In the genomic region with DNA sequence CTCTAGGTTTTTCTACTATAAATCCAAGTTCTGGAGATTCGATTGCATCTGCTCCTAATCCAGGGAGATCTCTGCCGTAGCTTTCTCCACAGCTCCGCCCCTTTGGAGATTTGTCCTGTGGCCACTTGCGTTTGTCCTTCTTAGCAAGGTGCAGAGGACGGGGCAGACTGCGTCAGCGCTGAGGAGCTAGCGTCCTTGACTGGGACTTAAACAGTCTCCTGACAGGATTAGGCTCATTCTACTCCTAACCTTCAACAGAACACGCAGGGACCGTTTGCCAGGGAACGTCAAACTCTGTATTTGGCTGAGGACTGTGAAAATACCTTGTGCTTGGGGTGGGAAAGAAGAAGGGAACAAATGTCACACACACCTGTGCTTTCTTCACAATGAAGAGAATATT, we compare ENCODE assay signal across 15 cellular contexts. TPM values are rescaled to one million over a fixed set of nuclear protein-coding genes. Genes with fewer than 3 reads are reported as not detected.
A peak's percentile ranks its signal among the peaks of the same experiment; 100 is the strongest.
DNase-seq lines count a peak whose midpoint lies in the region; ATAC-seq and TF ChIP-seq lines count a peak whose summit lies in the region.
"Had no signal": no experiment of that assay in that cellular context is flagged by ENCODE, and none has a peak within 500 bp of the region (broad histone marks: within the 10 kb centered on the region; RNA-seq: fewer than 3 reads in every experiment).

No MANE protein-coding gene starts in this region.

- peak overlapping the region; percentile 17 for H4K8ac ChIP-seq in mesenchymal stem cell (ENCODE audit: low read length)

- H3K36me3 Mint-ChIP-seq in endodermal cell (ENCODE audit: low read depth): no peaks in the 10 kb centered on the region
- H3K36me3 Mint-ChIP-seq: CD8-positive, alpha-beta memory T cell had no signal

- peak overlapping the region in 1 of 2 experiments; percentile 24 for H3K4ac ChIP-seq in mesenchymal stem cell (ENCODE audit: low read depth in 1 of 2, low read length in 2 of 2)

- H3K27me3 ChIP-seq in MM.1S (replicated peaks; ENCODE audit: insufficient read depth, low read length) (peaks cover 44% of the 10 kb centered on the region), endodermal cell (ENCODE audit: control insufficient read depth, insufficient read depth, low read length, poor library complexity, severe bottlenecking) (peaks cover 4% of the 10 kb centered on the region), mesenchymal stem cell (ENCODE audit: control insufficient read depth in 1 of 2, insufficient read depth in 1 of 2, low read length in 2 of 2) (no peaks in the 10 kb centered on the region), smooth muscle cell (ENCODE audit: low read depth) (no peaks in the 10 kb centered on the region)
- H3K27me3 ChIP-seq: SJCRH30 had no signal

- H3K23ac ChIP-seq in mesenchymal stem cell (ENCODE audit: low read length in 2 of 2): no peak overlapping the region

- peaks cover 2% of the 10 kb centered on the region for H3K9me3 Mint-ChIP-seq in endodermal cell

- H2AK5ac ChIP-seq in mesenchymal stem cell (ENCODE audit: low read length, severe bottlenecking): peak overlapping the region; percentile 7

- H3K14ac ChIP-seq in mesenchymal stem cell (ENCODE audit: low read length in 2 of 2): no peak overlapping the region

- no peaks in the 10 kb centered on the region for H3K79me2 ChIP-seq in MM.1S (ENCODE audit: low read length)
- no peaks in the 10 kb centered on the region for H3K79me2 ChIP-seq in smooth muscle cell (ENCODE audit: low read depth)

- no peak for DNase-seq in MM.1S
- peak; percentile 68 for DNase-seq in endodermal cell
- no peak for DNase-seq in mesenchymal stem cell
- DNase-seq in smooth muscle cell (lab: John Stamatoyannopoulos, UW; ENCODE audit: unreplicated experiment): no peak
- DNase-seq in NCI-H146 treated with DMSO at 0.1 percent for 48 hours (lab: John Stamatoyannopoulos, UW; ENCODE audit: unreplicated experiment): no peak
- no peak for DNase-seq in caudate nucleus (lab: John Stamatoyannopoulos, UW)
- DNase-seq in stimulated activated CD4-positive, alpha-beta T cell treated with anti-CD3 and anti-CD28 coated beads, Interleukin-4, amount 100 ng/mL, for 1 hour: no peak
- DNase-seq: activated CD4-positive, alpha-beta T cell treated with anti-CD3 and anti-CD28 coated beads for 36 hours; activated naive CD4-positive, alpha-beta T cell; CD8-positive, alpha-beta memory T cell; immature natural killer cell; NCI-H2081; SJCRH30; stimulated activated naive CD4-positive, alpha-beta T cell had no signal

- no peak for ATAC-seq in GM19463 (IDR thresholded peaks at IDR 0.05; ENCODE audit: unreplicated experiment)
- ATAC-seq: activated CD4-positive, alpha-beta T cell treated with anti-CD3 and anti-CD28 coated beads for 36 hours had no signal

- peak overlapping the region in 1 of 2 experiments; percentile 32 for H2BK12ac ChIP-seq in mesenchymal stem cell (ENCODE audit: low read length in 2 of 2)

- peak overlapping the region; percentile 61 for H4K91ac ChIP-seq in mesenchymal stem cell (ENCODE audit: low read length)

- H3K27me3 Mint-ChIP-seq in endodermal cell (ENCODE audit: insufficient read depth): peaks cover 4% of the 10 kb centered on the region

- no peak overlapping the region for H2BK120ac ChIP-seq in mesenchymal stem cell (ENCODE audit: low read depth, low read length)

- H3K4me3 Mint-ChIP-seq in endodermal cell: no peak overlapping the region
- H3K4me3 Mint-ChIP-seq: activated CD4-positive, alpha-beta T cell treated with anti-CD3 and anti-CD28 coated beads for 36 hours; CD8-positive, alpha-beta memory T cell; immature natural killer cell had no signal

- H3K9ac ChIP-seq in MM.1S (ENCODE audit: low read length) (no peak overlapping the region), endodermal cell (ENCODE audit: extremely low read depth, low read length, poor library complexity, severe bottlenecking) (no peak overlapping the region), mesenchymal stem cell (ENCODE audit: low read length) (peak overlapping the region; percentile 85), smooth muscle cell (ENCODE audit: low read depth) (no peak overlapping the region)

- WGBS in endodermal cell (ENCODE audit: insufficient coverage in 1 of 2, insufficient read length in 1 of 2), 2 experiments: 49 to 59% methylated on average over 6 to 11 of the region's 11 CpGs
- 76% methylated on average over 8 of the region's 11 CpGs for WGBS in mesenchymal stem cell
- 45% methylated on average over 11 of the region's 11 CpGs for WGBS in smooth muscle cell (ENCODE audit: low lambda C conversion rate)

- H3K9me3 ChIP-seq in MM.1S (replicated peaks; ENCODE audit: insufficient read depth, low read length): no peaks in the 10 kb centered on the region
- no peaks in the 10 kb centered on the region for H3K9me3 ChIP-seq in endodermal cell (ENCODE audit: control insufficient read depth, low read length)
- peaks cover 4% of the 10 kb centered on the region for H3K9me3 ChIP-seq in mesenchymal stem cell (ENCODE audit: control insufficient read depth, low read length)
- no peaks in the 10 kb centered on the region for H3K9me3 ChIP-seq in smooth muscle cell (replicated peaks; ENCODE audit: low read depth)
- H3K9me3 ChIP-seq: SJCRH30 had no signal

- H3K4me1 ChIP-seq in MM.1S (ENCODE audit: low read length) (peaks cover 11% of the 10 kb centered on the region), endodermal cell (ENCODE audit: control insufficient read depth, insufficient read depth, low read length) (peaks cover 6% of the 10 kb centered on the region), mesenchymal stem cell (ENCODE audit: control insufficient read depth, insufficient read depth, low read depth, low read length) (peaks cover 6% of the 10 kb centered on the region), smooth muscle cell (ENCODE audit: low read depth) (peaks cover 26% of the 10 kb centered on the region)
- H3K4me1 ChIP-seq: SJCRH30 had no signal

- H3K4me1 Mint-ChIP-seq in endodermal cell: peaks cover 25% of the 10 kb centered on the region
- H3K4me1 Mint-ChIP-seq: activated CD4-positive, alpha-beta T cell treated with anti-CD3 and anti-CD28 coated beads for 36 hours; CD8-positive, alpha-beta memory T cell had no signal

- H3K36me3 ChIP-seq in MM.1S (replicated peaks; ENCODE audit: insufficient read depth, low read length) (no peaks in the 10 kb centered on the region), endodermal cell (ENCODE audit: control insufficient read depth, insufficient read depth, low read length) (no peaks in the 10 kb centered on the region), mesenchymal stem cell (ENCODE audit: control insufficient read depth in 1 of 2, insufficient read depth in 2 of 2, low read depth in 1 of 2, low read length in 2 of 2) (no peaks in the 10 kb centered on the region), smooth muscle cell (ENCODE audit: low read depth) (no peaks in the 10 kb centered on the region)
- H3K36me3 ChIP-seq: SJCRH30 had no signal

- H3K4me2 ChIP-seq in MM.1S (ENCODE audit: low read depth, low read length) (peak overlapping the region; percentile 42), mesenchymal stem cell (ENCODE audit: low read length, poor library complexity, severe bottlenecking) (no peak overlapping the region), smooth muscle cell (peak overlapping the region; percentile 79)

- no peaks in the 10 kb centered on the region for H3K9me2 ChIP-seq in MM.1S (replicated peaks; ENCODE audit: insufficient read depth, low read length)

- H3F3A ChIP-seq in MM.1S (ENCODE audit: insufficient read depth, low read length): peaks cover 11% of the 10 kb centered on the region
- H3F3A ChIP-seq in smooth muscle cell (ENCODE audit: low read depth): peaks cover 5% of the 10 kb centered on the region

- TF ChIP-seq CTCF in MM.1S (IDR thresholded peaks at IDR 0.05; ENCODE audit: low read length): no peak
- TF ChIP-seq CTCF in endodermal cell (conservative IDR thresholded peaks at IDR 0.05): peak; percentile 37
- TF ChIP-seq CTCF in smooth muscle cell (IDR thresholded peaks at IDR 0.05; ENCODE audit: borderline replicate concordance, insufficient read depth, poor library complexity, severe bottlenecking): no peak

- no peak overlapping the region for H2BK5ac ChIP-seq in mesenchymal stem cell (ENCODE audit: low read depth, low read length, poor library complexity, severe bottlenecking)

- H4K20me1 ChIP-seq in MM.1S (ENCODE audit: insufficient read depth, low read length) (0 out of 2 replicates have a peak, but pooled peaks cover 3% of the 10 kb centered on the region), smooth muscle cell (ENCODE audit: low read depth) (no peaks in the 10 kb centered on the region)

- H3K4me3 ChIP-seq in MM.1S (ENCODE audit: low read length): no peak overlapping the region
- no peak overlapping the region for H3K4me3 ChIP-seq in endodermal cell (ENCODE audit: low read length)
- peak overlapping the region in 1 of 2 experiments; percentile 66 for H3K4me3 ChIP-seq in mesenchymal stem cell (ENCODE audit: insufficient read depth in 1 of 2, low read depth in 1 of 2, low read length in 2 of 2)
- H3K4me3 ChIP-seq in smooth muscle cell: peak overlapping the region; percentile 23
- H3K4me3 ChIP-seq: SJCRH30 had no signal

- no peak overlapping the region for H2BK15ac ChIP-seq in mesenchymal stem cell (ENCODE audit: low read depth, poor library complexity, severe bottlenecking)

- no peak overlapping the region for H3K27ac Mint-ChIP-seq in endodermal cell
- H3K27ac Mint-ChIP-seq: activated CD4-positive, alpha-beta T cell treated with anti-CD3 and anti-CD28 coated beads for 36 hours; CD8-positive, alpha-beta memory T cell; immature natural killer cell had no signal

- H3K18ac ChIP-seq in mesenchymal stem cell (ENCODE audit: low read depth in 1 of 2, low read length in 2 of 2): no peak overlapping the region

- peaks cover 5% of the 10 kb centered on the region for H3K79me1 ChIP-seq in mesenchymal stem cell (replicated peaks; ENCODE audit: low read length, poor library complexity, severe bottlenecking)

- H3K27ac ChIP-seq in MM.1S (ENCODE audit: low read length) (no peak overlapping the region), endodermal cell (ENCODE audit: low read depth, low read length) (no peak overlapping the region), mesenchymal stem cell (ENCODE audit: low read length, poor library complexity, severe bottlenecking) (no peak overlapping the region), smooth muscle cell (ENCODE audit: low read depth) (no peak overlapping the region), caudate nucleus (ENCODE audit: low read depth, low read length) (no peak overlapping the region)
- H3K27ac ChIP-seq: SJCRH30 had no signal

- H2AFZ ChIP-seq in MM.1S (ENCODE audit: low read length) (no peak overlapping the region), mesenchymal stem cell (ENCODE audit: low read depth, low read length) (no peak overlapping the region), smooth muscle cell (ENCODE audit: low read depth) (no peak overlapping the region)

RNA-seq across cellular contexts. Expression of a gene that starts 38.6 kb away (rescaled TPM):
- total RNA-seq in endodermal cell (10 to 100 TPM in 1 of 2 donors, 1 to 10 TPM in 1; 7.0 to 13.8 TPM), smooth muscle cell (5.9 and 36.6 TPM in 2 replicates)
- polyA plus RNA-seq in endodermal cell (2013, experiment 1 of 2): 57.3 TPM
- 60.3 TPM for polyA plus RNA-seq in endodermal cell (2013, experiment 2 of 2)
- polyA plus RNA-seq in mesenchymal stem cell (2013, experiment 1 of 2): 3.0 TPM
- 4.4 TPM for polyA plus RNA-seq in mesenchymal stem cell (2013, experiment 2 of 2)
- 5.5 and 9.0 TPM in 2 replicates for polyA plus RNA-seq in smooth muscle cell
- total RNA-seq: activated CD4-positive, alpha-beta T cell treated with anti-CD3 and anti-CD28 coated beads for 36 hours; CD8-positive, alpha-beta memory T cell; SJCRH30 had no signal
- polyA plus RNA-seq: CD8-positive, alpha-beta memory T cell had no signal
